Comparison of ENCODE assay signal across 23 cellular contexts in the genomic region with DNA sequence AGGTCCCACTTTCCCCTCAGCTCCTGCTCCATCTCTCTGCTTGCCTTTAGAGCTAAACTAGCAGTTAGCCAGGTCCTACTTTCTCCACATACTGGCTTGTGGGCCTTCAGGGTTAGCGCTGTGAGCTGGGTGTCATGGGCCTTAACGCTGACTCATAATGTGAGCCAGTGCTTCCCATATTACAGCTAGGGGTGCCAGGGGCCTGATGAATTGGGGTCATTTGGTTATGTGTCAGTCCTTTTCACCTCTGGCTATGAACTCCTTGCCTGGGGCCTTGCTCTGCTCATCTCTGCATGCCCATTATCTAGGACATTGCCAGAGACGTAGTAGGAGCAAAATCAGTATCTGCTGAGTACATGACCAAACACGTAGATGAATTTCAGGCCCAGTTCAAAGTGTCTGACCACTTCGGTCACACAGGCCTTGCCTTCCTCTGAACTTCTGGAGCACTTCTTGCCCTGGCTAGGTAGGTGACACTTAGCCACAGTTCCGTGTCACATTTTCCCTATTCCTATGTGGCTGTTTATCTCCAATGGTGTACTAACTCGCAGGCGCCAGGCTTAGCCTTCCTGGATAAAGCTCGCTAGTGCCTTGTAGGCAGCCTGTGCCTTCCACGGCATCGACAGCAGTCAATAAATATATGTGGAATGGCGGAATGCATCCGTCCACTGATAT.
"Had no signal": no experiment of that assay in that cellular context is flagged by ENCODE, and none has a peak within 500 bp of the region (broad histone marks: within the 10 kb centered on the region; RNA-seq: fewer than 3 reads in every experiment).

No MANE protein-coding gene starts in this region.

- ATAC-seq: heart left ventricle, left cardiac atrium had no signal

- H3K27ac ChIP-seq: breast epithelium, epithelial cell of prostate, heart left ventricle, thoracic aorta, vagina had no signal

- H3K36me3 ChIP-seq: breast epithelium, heart left ventricle, thoracic aorta, vagina had no signal

- H3K27me3 ChIP-seq: breast epithelium, vagina had no signal

- H3K4me1 ChIP-seq: breast epithelium, heart left ventricle, vagina had no signal

- H3K4me1 Mint-ChIP-seq: activated naive CD8-positive, alpha-beta T cell treated with anti-CD3 and anti-CD28 coated beads, Interleukin-2, amount 10 ng/mL, durations not matched to agents 7 days and 5 days; central memory CD8-positive, alpha-beta T cell had no signal

- H3K4me3 Mint-ChIP-seq: activated naive CD4-positive, alpha-beta T cell treated with anti-CD3 and anti-CD28 coated beads for 36 hours; activated naive CD8-positive, alpha-beta T cell treated with anti-CD3 and anti-CD28 coated beads, Interleukin-2, amount 10 ng/mL, durations not matched to agents 7 days and 5 days; activated T-cell treated with anti-CD3 and anti-CD28 coated beads, Interleukin-2, amount 50 U/mL, for 72 hours; central memory CD8-positive, alpha-beta T cell; memory B cell; nephron progenitor cell; type B pancreatic cell had no signal

- H3K27ac Mint-ChIP-seq: activated naive CD4-positive, alpha-beta T cell treated with anti-CD3 and anti-CD28 coated beads for 36 hours; activated naive CD8-positive, alpha-beta T cell treated with anti-CD3 and anti-CD28 coated beads, Interleukin-2, amount 10 ng/mL, durations not matched to agents 7 days and 5 days; memory B cell; nephron progenitor cell; type B pancreatic cell had no signal

- H3K9me3 ChIP-seq: thoracic aorta, vagina had no signal

- DNase-seq: activated CD4-positive, alpha-beta T cell treated with anti-CD3 and anti-CD28 coated beads for 4 hours; activated CD4-positive, alpha-beta T cell treated with anti-CD3 and anti-CD28 coated beads, Interleukin-2, amount 50 U/mL, for 48 hours; activated CD4-positive, CD25-positive, alpha-beta regulatory T cell; activated effector memory CD4-positive, alpha-beta T cell treated with Interleukin-2 at 50 U/mL for 16 hours; activated naive CD4-positive, alpha-beta T cell treated with anti-CD3 and anti-CD28 coated beads for 36 hours; activated naive CD8-positive, alpha-beta T cell treated with anti-CD3 and anti-CD28 coated beads, Interleukin-2, amount 10 ng/mL, durations not matched to agents 7 days and 5 days; amniotic stem cell; heart left ventricle; left cardiac atrium; nephron progenitor cell; occipital lobe; posterior cingulate gyrus; stimulated activated CD4-positive, alpha-beta T cell treated with anti-CD3 and anti-CD28 coated beads, Interleukin-2, amount 100 ng/mL, for 48 hours; stimulated activated CD8-positive, alpha-beta memory T cell treated with anti-CD3 and anti-CD28 coated beads, Interleukin-4, amount 100 ng/mL, for 48 hours; stimulated activated naive CD4-positive, alpha-beta T cell treated with Interleukin-2 at 50 U/mL for 16 hours had no signal

- H3K36me3 Mint-ChIP-seq: activated naive CD8-positive, alpha-beta T cell treated with anti-CD3 and anti-CD28 coated beads, Interleukin-2, amount 10 ng/mL, durations not matched to agents 7 days and 5 days; type B pancreatic cell had no signal

- H3K9me3 Mint-ChIP-seq: activated naive CD8-positive, alpha-beta T cell treated with anti-CD3 and anti-CD28 coated beads, Interleukin-2, amount 10 ng/mL, durations not matched to agents 7 days and 5 days; central memory CD8-positive, alpha-beta T cell; type B pancreatic cell had no signal

- H3K4me3 ChIP-seq: breast epithelium, heart left ventricle, thoracic aorta, vagina had no signal
